15 cellular contexts compared by ENCODE assay signal in the genomic region with DNA sequence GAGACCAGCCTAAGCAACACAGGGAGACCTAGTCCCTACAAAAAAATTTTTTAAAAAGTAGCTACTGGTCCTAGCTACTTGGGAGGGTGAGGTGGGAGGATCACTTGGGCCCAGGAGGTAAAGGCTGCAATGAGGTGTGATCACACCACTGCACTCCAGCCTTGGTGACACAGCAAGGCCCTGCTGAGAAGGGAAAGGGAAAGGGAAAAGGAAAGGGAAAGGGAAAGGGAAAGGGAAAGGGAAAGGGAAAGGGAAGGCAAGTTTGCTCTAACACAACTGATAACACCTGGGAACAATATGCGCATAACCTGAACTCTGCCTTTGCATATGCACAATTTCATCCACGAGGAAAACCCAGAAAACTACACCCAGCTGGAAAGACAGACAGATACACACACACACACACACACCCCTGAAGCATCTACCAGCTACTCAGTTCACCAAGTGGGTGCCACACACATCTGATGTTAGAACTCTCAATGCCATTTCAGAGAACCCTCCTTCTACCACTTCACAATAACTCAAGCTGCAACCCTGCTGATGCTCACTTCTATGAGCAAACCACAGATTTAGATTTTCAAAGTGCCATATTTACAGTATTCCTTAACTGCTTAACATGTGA. TPM values are rescaled to one million over a fixed set of nuclear protein-coding genes. Genes with fewer than 3 reads are reported as not detected.
A peak's percentile ranks its signal among the peaks of the same experiment; 100 is the strongest.
DNase-seq lines count a peak whose midpoint lies in the region; ATAC-seq and TF ChIP-seq lines count a peak whose summit lies in the region.
"Had no signal": no experiment of that assay in that cellular context is flagged by ENCODE, and none has a peak within 500 bp of the region (broad histone marks: within the 10 kb centered on the region; RNA-seq: fewer than 3 reads in every experiment).

No MANE protein-coding gene starts in this region.

- peak; percentile 24 for DNase-seq in Daoy (ENCODE audit: low read depth)
- DNase-seq in NCI-H187 treated with DMSO at 0.1 percent for 48 hours (lab: John Stamatoyannopoulos, UW) = peak; percentile 48
- DNase-seq in ecto neural progenitor cell (ENCODE audit: low spot score) = peak; percentile 28
- DNase-seq in superior temporal gyrus (ENCODE audit: extremely low spot score) = no peak
- DNase-seq: activated T-cell treated with anti-CD3 and anti-CD28 coated beads, Interleukin-2, amount 50 U/mL, for 4 hours; brain microvascular endothelial cell; COR-L47; heart right ventricle; KG1; NCI-H2029 treated with DMSO at 0.1 percent for 48 hours; substantia nigra had no signal

- TF ChIP-seq CTCF in neutrophil (IDR thresholded peaks at IDR 0.05) = no peak

- peak overlapping the region; percentile 96 for H3K27ac ChIP-seq in neutrophil
- H3K27ac ChIP-seq: brain microvascular endothelial cell, heart right ventricle had no signal

- H3K4me3 ChIP-seq in neutrophil (ENCODE audit: low read depth in 1 of 2, low read length in 1 of 2) = no peak overlapping the region
- H3K4me3 ChIP-seq: heart right ventricle had no signal

- H3K9me3 ChIP-seq in neutrophil = no peaks in the 10 kb centered on the region
- H3K9me3 ChIP-seq: heart right ventricle had no signal

- no peaks in the 10 kb centered on the region for H3K36me3 ChIP-seq in neutrophil
- H3K36me3 ChIP-seq: brain microvascular endothelial cell had no signal

- ATAC-seq in HG03045 (IDR thresholded peaks at IDR 0.05; ENCODE audit: unreplicated experiment) = no peak
- no peak for ATAC-seq in HG03460 (IDR thresholded peaks at IDR 0.05; ENCODE audit: unreplicated experiment)
- ATAC-seq: activated T-cell treated with anti-CD3 and anti-CD28 coated beads, Interleukin-2, amount 50 U/mL, for 4 hours; Right ventricle myocardium inferior had no signal

- H3K4me1 ChIP-seq in neutrophil (ENCODE audit: control insufficient read depth in 1 of 2, insufficient read depth in 1 of 2, low read depth in 1 of 2, low read length in 1 of 2) = peaks cover 97 to 99% of the 10 kb centered on the region in 2 experiments

- no peaks in the 10 kb centered on the region for H3K27me3 ChIP-seq in neutrophil
- H3K27me3 ChIP-seq: brain microvascular endothelial cell, heart right ventricle had no signal

RNA-seq across cellular contexts. Expression of gene B4GALT5, which starts 19.1 kb away (rescaled TPM):
- 18.2 and 19.8 TPM in 2 replicates for total RNA-seq in Daoy (2014; rRNA removed; shearing (Covaris generic))
